ENCODE assay signal across 19 cellular contexts in the genomic region with DNA sequence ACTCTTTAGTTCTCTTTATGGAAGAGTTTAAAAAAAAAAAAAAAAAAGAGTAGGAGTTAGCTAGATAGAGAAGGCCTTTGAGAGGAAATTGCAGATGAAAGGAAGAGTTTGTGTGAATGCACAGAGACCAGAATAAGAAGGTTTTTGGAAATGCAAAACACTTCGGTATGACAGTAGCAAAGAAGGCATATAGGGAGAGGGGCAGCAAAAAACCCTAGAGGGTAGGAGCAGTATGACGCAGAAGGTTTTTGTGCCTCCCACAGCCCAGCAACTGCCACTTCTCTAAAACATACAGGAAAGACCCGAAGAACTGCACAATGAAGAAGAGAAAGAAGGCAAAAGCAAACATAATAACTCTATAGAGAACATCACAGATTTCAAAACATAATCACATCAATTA.
DNase-seq lines count a peak whose midpoint lies in the region; ATAC-seq and TF ChIP-seq lines count a peak whose summit lies in the region.
"Had no signal": no experiment of that assay in that cellular context is flagged by ENCODE, and none has a peak within 500 bp of the region (broad histone marks: within the 10 kb centered on the region; RNA-seq: fewer than 3 reads in every experiment).

No MANE protein-coding gene starts in this region.

- CTCF ChIA-PET in activated CD8-positive, alpha-beta T cell treated with anti-CD3 and anti-CD28 coated beads for 36 hours (lab: Charles Lee) = no interaction called here
- CTCF ChIA-PET in activated CD8-positive, alpha-beta T cell treated with anti-CD3 and anti-CD28 coated beads, Interleukin-2, amount 10 ng/mL, durations not matched to agents 7 days and 5 days (lab: Charles Lee) = no interaction called here
- CTCF ChIA-PET in WTC11 (lab: Charles Lee) = no interaction called here

- no peaks in the 10 kb centered on the region for H3K9me3 Mint-ChIP-seq in activated CD8-positive, alpha-beta T cell treated with anti-CD3 and anti-CD28 coated beads for 36 hours
- H3K9me3 Mint-ChIP-seq in activated CD8-positive, alpha-beta T cell treated with anti-CD3 and anti-CD28 coated beads, Interleukin-2, amount 10 ng/mL, durations not matched to agents 7 days and 5 days (ENCODE audit: insufficient read depth) = no peaks in the 10 kb centered on the region
- no peaks in the 10 kb centered on the region for H3K9me3 Mint-ChIP-seq in WTC11
- no peaks in the 10 kb centered on the region for H3K9me3 Mint-ChIP-seq in naive thymus-derived CD8-positive, alpha-beta T cell
- H3K9me3 Mint-ChIP-seq: CD4-positive, alpha-beta T cell had no signal

- ATAC-seq in activated CD8-positive, alpha-beta T cell treated with anti-CD3 and anti-CD28 coated beads for 36 hours = peak; percentile 53
- ATAC-seq in activated CD8-positive, alpha-beta T cell treated with anti-CD3 and anti-CD28 coated beads, Interleukin-2, amount 10 ng/mL, durations not matched to agents 7 days and 5 days = no peak
- ATAC-seq in WTC11 (peak; percentile 85), HG02759 (IDR thresholded peaks at IDR 0.05; ENCODE audit: unreplicated experiment) (no peak)
- ATAC-seq in naive thymus-derived CD8-positive, alpha-beta T cell = peak in 1 of 2 donors; percentile 65
- ATAC-seq: Right ventricle myocardium inferior had no signal

- no peak overlapping the region for H3K27ac Mint-ChIP-seq in activated CD8-positive, alpha-beta T cell treated with anti-CD3 and anti-CD28 coated beads for 36 hours
- H3K27ac Mint-ChIP-seq in activated CD8-positive, alpha-beta T cell treated with anti-CD3 and anti-CD28 coated beads, Interleukin-2, amount 10 ng/mL, durations not matched to agents 7 days and 5 days = no peak overlapping the region
- no peak overlapping the region for H3K27ac Mint-ChIP-seq in WTC11
- H3K27ac Mint-ChIP-seq in naive thymus-derived CD8-positive, alpha-beta T cell = peak overlapping the region in 8 of 10 donors; percentile 0 to 87 (median 36)
- H3K27ac Mint-ChIP-seq: CD4-positive, alpha-beta T cell had no signal

- TF ChIP-seq CTCF in activated CD8-positive, alpha-beta T cell treated with anti-CD3 and anti-CD28 coated beads for 36 hours (IDR thresholded peaks at IDR 0.05) = no peak
- no peak for TF ChIP-seq CTCF in WTC11 (IDR thresholded peaks at IDR 0.05)

- peak; percentile 3 for DNase-seq in activated CD8-positive, alpha-beta T cell treated with anti-CD3 and anti-CD28 coated beads for 36 hours
- DNase-seq in activated CD8-positive, alpha-beta T cell treated with anti-CD3 and anti-CD28 coated beads, Interleukin-2, amount 10 ng/mL, durations not matched to agents 7 days and 5 days = no peak
- DNase-seq in MV-4-11 (lab: John Stamatoyannopoulos, UW) (peak; percentile 4), WTC11 (ENCODE audit: low spot score) (no peak), erythroblast (lab: John Stamatoyannopoulos, UW) (no peak)
- peak in 2 of 10 donors; percentile 3 to 15 for DNase-seq in naive thymus-derived CD8-positive, alpha-beta T cell
- no peak for DNase-seq in activated CD8-positive, alpha-beta memory T cell treated with anti-CD3 and anti-CD28 coated beads, Interleukin-2, amount 50 U/mL, for 48 hours
- DNase-seq: ACHN; Calu3; CD4-positive, alpha-beta T cell; DMS153; KG1; NCI-H1105 treated with DMSO at 0.1 percent for 48 hours; NCI-H1694 treated with DMSO at 0.1 percent for 48 hours; NCI-H2081 treated with DMSO at 0.1 percent for 48 hours; NCI-H2171 treated with DMSO at 0.1 percent for 48 hours; NCI-H524 treated with DMSO at 0.1 percent for 48 hours had no signal

- no peak for TF ChIP-seq POLR2A in erythroblast (IDR thresholded peaks at IDR 0.05; ENCODE audit: low read length)

- H3K27me3 Mint-ChIP-seq in activated CD8-positive, alpha-beta T cell treated with anti-CD3 and anti-CD28 coated beads for 36 hours = no peaks in the 10 kb centered on the region
- H3K27me3 Mint-ChIP-seq in activated CD8-positive, alpha-beta T cell treated with anti-CD3 and anti-CD28 coated beads, Interleukin-2, amount 10 ng/mL, durations not matched to agents 7 days and 5 days (ENCODE audit: low read depth) = peaks cover 3% of the 10 kb centered on the region
- no peaks in the 10 kb centered on the region for H3K27me3 Mint-ChIP-seq in WTC11 (ENCODE audit: low read depth)
- H3K27me3 Mint-ChIP-seq in naive thymus-derived CD8-positive, alpha-beta T cell = peaks cover 0 to 1% (median 0%) of the 10 kb centered on the region in 5 donors
- H3K27me3 Mint-ChIP-seq: CD4-positive, alpha-beta T cell had no signal

- intact Hi-C loops in activated CD8-positive, alpha-beta T cell treated with anti-CD3 and anti-CD28 coated beads for 36 hours (cut with micrococcal nuclease) = no loop called here

- no peak overlapping the region for H3K4me3 Mint-ChIP-seq in activated CD8-positive, alpha-beta T cell treated with anti-CD3 and anti-CD28 coated beads for 36 hours
- H3K4me3 Mint-ChIP-seq in activated CD8-positive, alpha-beta T cell treated with anti-CD3 and anti-CD28 coated beads, Interleukin-2, amount 10 ng/mL, durations not matched to agents 7 days and 5 days = no peak overlapping the region
- H3K4me3 Mint-ChIP-seq in WTC11 = no peak overlapping the region
- peak overlapping the region in 3 of 10 donors; percentile 6 to 51 (median 8) for H3K4me3 Mint-ChIP-seq in naive thymus-derived CD8-positive, alpha-beta T cell
- H3K4me3 Mint-ChIP-seq: CD4-positive, alpha-beta T cell had no signal

- no peaks in the 10 kb centered on the region for H3K36me3 Mint-ChIP-seq in activated CD8-positive, alpha-beta T cell treated with anti-CD3 and anti-CD28 coated beads for 36 hours (ENCODE audit: low read depth)
- H3K36me3 Mint-ChIP-seq in activated CD8-positive, alpha-beta T cell treated with anti-CD3 and anti-CD28 coated beads, Interleukin-2, amount 10 ng/mL, durations not matched to agents 7 days and 5 days (ENCODE audit: low read depth) = no peaks in the 10 kb centered on the region
- no peaks in the 10 kb centered on the region for H3K36me3 Mint-ChIP-seq in WTC11
- H3K36me3 Mint-ChIP-seq in naive thymus-derived CD8-positive, alpha-beta T cell = no peaks in the 10 kb centered on the region

- POLR2A ChIA-PET in activated CD8-positive, alpha-beta T cell treated with anti-CD3 and anti-CD28 coated beads for 36 hours (lab: Charles Lee) = interaction anchor here (1.4 kb wide), 1 partner anchor 14 kb away, joined by 3 read pairs; no protein-coding TSS in a partner anchor
- POLR2A ChIA-PET in activated CD8-positive, alpha-beta T cell treated with anti-CD3 and anti-CD28 coated beads, Interleukin-2, amount 10 ng/mL, durations not matched to agents 7 days and 5 days (lab: Charles Lee) = interaction anchor here (0.5 kb wide), 1 partner anchor 41 kb away, joined by 3 read pairs; no protein-coding TSS in a partner anchor
- POLR2A ChIA-PET in WTC11 (lab: Charles Lee) = no interaction called here
- POLR2A ChIA-PET in naive thymus-derived CD8-positive, alpha-beta T cell (lab: Charles Lee) = no interaction called here

- H3K4me1 Mint-ChIP-seq in activated CD8-positive, alpha-beta T cell treated with anti-CD3 and anti-CD28 coated beads for 36 hours (ENCODE audit: low read depth) = peaks cover 7% of the 10 kb centered on the region
- no peaks in the 10 kb centered on the region for H3K4me1 Mint-ChIP-seq in activated CD8-positive, alpha-beta T cell treated with anti-CD3 and anti-CD28 coated beads, Interleukin-2, amount 10 ng/mL, durations not matched to agents 7 days and 5 days (ENCODE audit: low read depth)
- H3K4me1 Mint-ChIP-seq in WTC11 = peaks cover 4% of the 10 kb centered on the region
- H3K4me1 Mint-ChIP-seq in naive thymus-derived CD8-positive, alpha-beta T cell = peaks cover 6 to 14% (median 11%) of the 10 kb centered on the region in 4 donors

TF ChIP-seq in WTC11, 78 proteins besides CTCF, POLR2A, EP300 and RAD21:
- TF ChIP-seq GTF2I (CRISPR knock-in tag; conservative IDR thresholded peaks at IDR 0.05) (no peak), TEAD4 (CRISPR knock-in tag; IDR thresholded peaks at IDR 0.05) (no peak), NR2C2 (CRISPR knock-in tag; IDR thresholded peaks at IDR 0.05) (no peak), IRF2 (CRISPR knock-in tag; IDR thresholded peaks at IDR 0.05; ENCODE audit: borderline replicate concordance, low read depth) (no peak), ZNF219 (CRISPR knock-in tag; IDR thresholded peaks at IDR 0.05; ENCODE audit: borderline replicate concordance) (no peak), ZNF263 (CRISPR knock-in tag; IDR thresholded peaks at IDR 0.05; ENCODE audit: low read depth) (no peak)
- TF ChIP-seq, protein P1, sequence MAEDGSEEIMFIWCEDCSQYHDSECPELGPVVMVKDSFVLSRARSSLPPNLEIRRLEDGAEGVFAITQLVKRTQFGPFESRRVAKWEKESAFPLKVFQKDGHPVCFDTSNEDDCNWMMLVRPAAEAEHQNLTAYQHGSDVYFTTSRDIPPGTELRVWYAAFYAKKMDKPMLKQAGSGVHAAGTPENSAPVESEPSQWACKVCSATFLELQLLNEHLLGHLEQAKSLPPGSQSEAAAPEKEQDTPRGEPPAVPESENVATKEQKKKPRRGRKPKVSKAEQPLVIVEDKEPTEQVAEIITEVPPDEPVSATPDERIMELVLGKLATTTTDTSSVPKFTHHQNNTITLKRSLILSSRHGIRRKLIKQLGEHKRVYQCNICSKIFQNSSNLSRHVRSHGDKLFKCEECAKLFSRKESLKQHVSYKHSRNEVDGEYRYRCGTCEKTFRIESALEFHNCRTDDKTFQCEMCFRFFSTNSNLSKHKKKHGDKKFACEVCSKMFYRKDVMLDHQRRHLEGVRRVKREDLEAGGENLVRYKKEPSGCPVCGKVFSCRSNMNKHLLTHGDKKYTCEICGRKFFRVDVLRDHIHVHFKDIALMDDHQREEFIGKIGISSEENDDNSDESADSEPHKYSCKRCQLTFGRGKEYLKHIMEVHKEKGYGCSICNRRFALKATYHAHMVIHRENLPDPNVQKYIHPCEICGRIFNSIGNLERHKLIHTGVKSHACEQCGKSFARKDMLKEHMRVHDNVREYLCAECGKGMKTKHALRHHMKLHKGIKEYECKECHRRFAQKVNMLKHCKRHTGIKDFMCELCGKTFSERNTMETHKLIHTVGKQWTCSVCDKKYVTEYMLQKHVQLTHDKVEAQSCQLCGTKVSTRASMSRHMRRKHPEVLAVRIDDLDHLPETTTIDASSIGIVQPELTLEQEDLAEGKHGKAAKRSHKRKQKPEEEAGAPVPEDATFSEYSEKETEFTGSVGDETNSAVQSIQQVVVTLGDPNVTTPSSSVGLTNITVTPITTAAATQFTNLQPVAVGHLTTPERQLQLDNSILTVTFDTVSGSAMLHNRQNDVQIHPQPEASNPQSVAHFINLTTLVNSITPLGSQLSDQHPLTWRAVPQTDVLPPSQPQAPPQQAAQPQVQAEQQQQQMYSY (CRISPR knock-in tag; IDR thresholded peaks at IDR 0.05) = no peak
- TF ChIP-seq, protein P2, sequence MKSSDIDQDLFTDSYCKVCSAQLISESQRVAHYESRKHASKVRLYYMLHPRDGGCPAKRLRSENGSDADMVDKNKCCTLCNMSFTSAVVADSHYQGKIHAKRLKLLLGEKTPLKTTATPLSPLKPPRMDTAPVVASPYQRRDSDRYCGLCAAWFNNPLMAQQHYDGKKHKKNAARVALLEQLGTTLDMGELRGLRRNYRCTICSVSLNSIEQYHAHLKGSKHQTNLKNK (CRISPR knock-in tag; IDR thresholded peaks at IDR 0.05) = no peak

Comparison
In these comparisons a context has a peak if more than half of its experiments do, and no peak if none do; other contexts are left out.
1. ATAC-seq: peak in activated CD8-positive, alpha-beta T cell treated with anti-CD3 and anti-CD28 coated beads for 36 hours (single experiment) and WTC11 (single experiment); none in activated CD8-positive, alpha-beta T cell treated with anti-CD3 and anti-CD28 coated beads, Interleukin-2, amount 10 ng/mL, durations not matched to agents 7 days and 5 days (single experiment) and HG02759 (single experiment).
2. DNase-seq: peak in activated CD8-positive, alpha-beta T cell treated with anti-CD3 and anti-CD28 coated beads for 36 hours (single experiment) and MV-4-11 (single experiment); none in activated CD8-positive, alpha-beta T cell treated with anti-CD3 and anti-CD28 coated beads, Interleukin-2, amount 10 ng/mL, durations not matched to agents 7 days and 5 days (single experiment), WTC11 (single experiment), erythroblast (0 of 2) and activated CD8-positive, alpha-beta memory T cell treated with anti-CD3 and anti-CD28 coated beads, Interleukin-2, amount 50 U/mL, for 48 hours (single experiment).
3. H3K27ac Mint-ChIP-seq: peak in naive thymus-derived CD8-positive, alpha-beta T cell (8 of 10); none in activated CD8-positive, alpha-beta T cell treated with anti-CD3 and anti-CD28 coated beads for 36 hours (single experiment), activated CD8-positive, alpha-beta T cell treated with anti-CD3 and anti-CD28 coated beads, Interleukin-2, amount 10 ng/mL, durations not matched to agents 7 days and 5 days (single experiment) and WTC11 (single experiment).
4. POLR2A ChIA-PET loops: an anchor here in activated CD8-positive, alpha-beta T cell treated with anti-CD3 and anti-CD28 coated beads for 36 hours (1.4 kb wide) and activated CD8-positive, alpha-beta T cell treated with anti-CD3 and anti-CD28 coated beads, Interleukin-2, amount 10 ng/mL, durations not matched to agents 7 days and 5 days (0.5 kb wide); none called in WTC11 and naive thymus-derived CD8-positive, alpha-beta T cell.